Comparison of ENCODE assay signal across 1 cellular context in the genomic region with DNA sequence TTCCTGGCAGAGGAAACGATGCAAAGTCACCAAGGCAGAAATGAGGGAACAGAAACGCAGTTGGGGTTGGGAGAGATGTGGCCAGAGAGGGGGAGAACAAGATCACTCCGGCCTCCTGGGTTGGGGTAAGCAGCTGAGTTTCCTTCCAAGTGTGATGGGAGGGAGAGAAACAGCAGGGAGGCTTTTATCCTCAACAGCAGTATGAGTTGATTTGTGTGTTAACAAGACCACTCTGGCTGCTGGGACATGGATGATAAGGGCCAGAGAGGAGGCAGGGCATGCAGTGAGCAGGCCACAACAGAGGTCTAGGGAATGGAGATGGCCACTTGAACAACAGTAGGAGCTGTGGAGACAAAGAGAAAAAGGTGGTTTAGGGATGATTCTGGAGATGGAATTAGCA.
A peak's percentile ranks its signal among the peaks of the same experiment; 100 is the strongest.
TF ChIP-seq lines count a peak whose summit lies in the region.

No MANE protein-coding gene starts in this region.

TF ChIP-seq in K562, 482 proteins besides CTCF, POLR2A, EP300 and RAD21 (continued from another document):
- TF ChIP-seq, protein P1, sequence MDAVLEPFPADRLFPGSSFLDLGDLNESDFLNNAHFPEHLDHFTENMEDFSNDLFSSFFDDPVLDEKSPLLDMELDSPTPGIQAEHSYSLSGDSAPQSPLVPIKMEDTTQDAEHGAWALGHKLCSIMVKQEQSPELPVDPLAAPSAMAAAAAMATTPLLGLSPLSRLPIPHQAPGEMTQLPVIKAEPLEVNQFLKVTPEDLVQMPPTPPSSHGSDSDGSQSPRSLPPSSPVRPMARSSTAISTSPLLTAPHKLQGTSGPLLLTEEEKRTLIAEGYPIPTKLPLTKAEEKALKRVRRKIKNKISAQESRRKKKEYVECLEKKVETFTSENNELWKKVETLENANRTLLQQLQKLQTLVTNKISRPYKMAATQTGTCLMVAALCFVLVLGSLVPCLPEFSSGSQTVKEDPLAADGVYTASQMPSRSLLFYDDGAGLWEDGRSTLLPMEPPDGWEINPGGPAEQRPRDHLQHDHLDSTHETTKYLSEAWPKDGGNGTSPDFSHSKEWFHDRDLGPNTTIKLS (IDR thresholded peaks at IDR 0.05; ENCODE audit: borderline replicate concordance, low read depth): no peak
- no peak for TF ChIP-seq PHB2 (IDR thresholded peaks at IDR 0.05; ENCODE audit: low read depth)
- no peak for TF ChIP-seq MCM3 (IDR thresholded peaks at IDR 0.05)
- TF ChIP-seq, protein P2, sequence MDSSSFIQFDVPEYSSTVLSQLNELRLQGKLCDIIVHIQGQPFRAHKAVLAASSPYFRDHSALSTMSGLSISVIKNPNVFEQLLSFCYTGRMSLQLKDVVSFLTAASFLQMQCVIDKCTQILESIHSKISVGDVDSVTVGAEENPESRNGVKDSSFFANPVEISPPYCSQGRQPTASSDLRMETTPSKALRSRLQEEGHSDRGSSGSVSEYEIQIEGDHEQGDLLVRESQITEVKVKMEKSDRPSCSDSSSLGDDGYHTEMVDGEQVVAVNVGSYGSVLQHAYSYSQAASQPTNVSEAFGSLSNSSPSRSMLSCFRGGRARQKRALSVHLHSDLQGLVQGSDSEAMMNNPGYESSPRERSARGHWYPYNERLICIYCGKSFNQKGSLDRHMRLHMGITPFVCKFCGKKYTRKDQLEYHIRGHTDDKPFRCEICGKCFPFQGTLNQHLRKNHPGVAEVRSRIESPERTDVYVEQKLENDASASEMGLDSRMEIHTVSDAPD (CRISPR knock-in tag; IDR thresholded peaks at IDR 0.05): no peak
- no peak for TF ChIP-seq GATAD2A (IDR thresholded peaks at IDR 0.05)
- TF ChIP-seq, protein P3, sequence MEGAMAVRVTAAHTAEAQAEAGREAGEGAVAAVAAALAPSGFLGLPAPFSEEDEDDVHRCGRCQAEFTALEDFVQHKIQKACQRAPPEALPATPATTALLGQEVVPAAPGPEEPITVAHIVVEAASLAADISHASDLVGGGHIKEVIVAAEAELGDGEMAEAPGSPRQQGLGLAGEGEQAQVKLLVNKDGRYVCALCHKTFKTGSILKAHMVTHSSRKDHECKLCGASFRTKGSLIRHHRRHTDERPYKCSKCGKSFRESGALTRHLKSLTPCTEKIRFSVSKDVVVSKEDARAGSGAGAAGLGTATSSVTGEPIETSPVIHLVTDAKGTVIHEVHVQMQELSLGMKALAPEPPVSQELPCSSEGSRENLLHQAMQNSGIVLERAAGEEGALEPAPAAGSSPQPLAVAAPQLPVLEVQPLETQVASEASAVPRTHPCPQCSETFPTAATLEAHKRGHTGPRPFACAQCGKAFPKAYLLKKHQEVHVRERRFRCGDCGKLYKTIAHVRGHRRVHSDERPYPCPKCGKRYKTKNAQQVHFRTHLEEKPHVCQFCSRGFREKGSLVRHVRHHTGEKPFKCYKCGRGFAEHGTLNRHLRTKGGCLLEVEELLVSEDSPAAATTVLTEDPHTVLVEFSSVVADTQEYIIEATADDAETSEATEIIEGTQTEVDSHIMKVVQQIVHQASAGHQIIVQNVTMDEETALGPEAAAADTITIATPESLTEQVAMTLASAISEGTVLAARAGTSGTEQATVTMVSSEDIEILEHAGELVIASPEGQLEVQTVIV (CRISPR knock-in tag; IDR thresholded peaks at IDR 0.05; ENCODE audit: borderline replicate concordance): no peak
- no peak for TF ChIP-seq PURB (CRISPR knock-in tag; IDR thresholded peaks at IDR 0.05; ENCODE audit: low read depth)
- TF ChIP-seq, protein P4, sequence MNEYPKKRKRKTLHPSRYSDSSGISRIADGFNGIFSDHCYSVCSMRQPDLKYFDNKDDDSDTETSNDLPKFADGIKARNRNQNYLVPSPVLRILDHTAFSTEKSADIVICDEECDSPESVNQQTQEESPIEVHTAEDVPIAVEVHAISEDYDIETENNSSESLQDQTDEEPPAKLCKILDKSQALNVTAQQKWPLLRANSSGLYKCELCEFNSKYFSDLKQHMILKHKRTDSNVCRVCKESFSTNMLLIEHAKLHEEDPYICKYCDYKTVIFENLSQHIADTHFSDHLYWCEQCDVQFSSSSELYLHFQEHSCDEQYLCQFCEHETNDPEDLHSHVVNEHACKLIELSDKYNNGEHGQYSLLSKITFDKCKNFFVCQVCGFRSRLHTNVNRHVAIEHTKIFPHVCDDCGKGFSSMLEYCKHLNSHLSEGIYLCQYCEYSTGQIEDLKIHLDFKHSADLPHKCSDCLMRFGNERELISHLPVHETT (CRISPR knock-in tag; conservative IDR thresholded peaks at IDR 0.05 in 1 of 2, IDR thresholded peaks at IDR 0.05 in 1 of 2): no peak
- peak; percentile 24; the same call in 1 of the 2 replicates for TF ChIP-seq TAL1 (IDR thresholded peaks at IDR 0.05)
- no peak for TF ChIP-seq E2F3 (CRISPR knock-in tag; IDR thresholded peaks at IDR 0.05)
- no peak for TF ChIP-seq RBM15 (IDR thresholded peaks at IDR 0.05; ENCODE audit: insufficient read depth, low read length)
- no peak for TF ChIP-seq FOXM1 (IDR thresholded peaks at IDR 0.05; ENCODE audit: low read depth)
- TF ChIP-seq FOXM1 (CRISPR knock-in tag; IDR thresholded peaks at IDR 0.05; ENCODE audit: low read depth): no peak
- peak; percentile 29; the same call in 1 of the 2 replicates for TF ChIP-seq TCF3 (CRISPR knock-in tag; IDR thresholded peaks at IDR 0.05)
- TF ChIP-seq ZNF586 (CRISPR knock-in tag; conservative IDR thresholded peaks at IDR 0.05): no peak
- TF ChIP-seq SLC30A9 (CRISPR knock-in tag; IDR thresholded peaks at IDR 0.05): no peak
